In genomic region chr1:36397378-36398230, GRCh38 we compare ENCODE assay signal across 8 cellular contexts. TPM values are rescaled to one million over a fixed set of nuclear protein-coding genes. Genes with fewer than 3 reads are reported as not detected.
A peak's percentile ranks its signal among the peaks of the same experiment; 100 is the strongest.
DNase-seq lines count a peak whose midpoint lies in the region; ATAC-seq and TF ChIP-seq lines count a peak whose summit lies in the region.

LSM10 (minus strand) TSS chr1:36397908; CDS start chr1:36394129, 3,779 bp downstream.

- no peaks in the 10 kb centered on the region for H3K27me3 Mint-ChIP-seq in activated CD4-positive, alpha-beta T cell treated with anti-CD3 and anti-CD28 coated beads, Interleukin-2, amount 10 ng/mL, durations not matched to agents 24 days and 14 days

- DNase-seq in NCI-H69 (lab: John Stamatoyannopoulos, UW), result peak; percentile 92
- DNase-seq in activated CD4-positive, alpha-beta T cell treated with anti-CD3 and anti-CD28 coated beads, Interleukin-2, amount 10 ng/mL, durations not matched to agents 24 days and 14 days, result peak; percentile 97
- DNase-seq in colonic mucosa, result peak; percentile 97
- DNase-seq in left colon, result peak; percentile 93 to 98
- peak; percentile 90 for DNase-seq in stimulated activated CD4-positive, alpha-beta T cell treated with anti-CD3 and anti-CD28 coated beads, Interleukin-1b, Interleukin-23, amount 100 ng/mL, for 48 hours

- peak within 1 kb of the TSS; percentile 98 for H3K27ac Mint-ChIP-seq in activated CD4-positive, alpha-beta T cell treated with anti-CD3 and anti-CD28 coated beads, Interleukin-2, amount 10 ng/mL, durations not matched to agents 24 days and 14 days

- H3K4me1 ChIP-seq in BLaER1 (peaks cover 23% of the 10 kb centered on the region), colonic mucosa (no peaks in the 10 kb centered on the region)

- intact Hi-C loops in activated CD4-positive, alpha-beta T cell treated with anti-CD3 and anti-CD28 coated beads, Interleukin-2, amount 10 ng/mL, durations not matched to agents 24 days and 14 days (cut with micrococcal nuclease), result loop anchor here (1.0 kb wide), 1 partner anchor 11 kb away; no protein-coding TSS in a partner anchor
- intact Hi-C loops in colonic mucosa (cut with DNase I), result no loop called here
- intact Hi-C loops in left colon (cut with DNase I, micrococcal nuclease), result loop anchor here in 1 of 2 donors (10.0 kb wide), 1 partner anchor 1077 kb away; the partner anchor contains the start of gene ZC3H12A

- peaks cover 18% of the 10 kb centered on the region for H3K36me3 ChIP-seq in BLaER1
- peaks cover 10% of the 10 kb centered on the region for H3K36me3 ChIP-seq in colonic mucosa

- H3K9me3 ChIP-seq in BLaER1, result peaks cover 9% of the 10 kb centered on the region
- no peaks in the 10 kb centered on the region for H3K9me3 ChIP-seq in colonic mucosa

- TF ChIP-seq CTCF in colonic mucosa (IDR thresholded peaks at IDR 0.05), result no peak

- H3K4me3 Mint-ChIP-seq in activated CD4-positive, alpha-beta T cell treated with anti-CD3 and anti-CD28 coated beads, Interleukin-2, amount 10 ng/mL, durations not matched to agents 24 days and 14 days, result peak within 1 kb of the TSS; percentile 96

- peak; percentile 94 for ATAC-seq in GM19351 (IDR thresholded peaks at IDR 0.05; ENCODE audit: unreplicated experiment)
- peak; percentile 76 for ATAC-seq in HG03520 (IDR thresholded peaks at IDR 0.05; ENCODE audit: unreplicated experiment)
- peak; percentile 98 for ATAC-seq in left colon

- H3K9me3 Mint-ChIP-seq in activated CD4-positive, alpha-beta T cell treated with anti-CD3 and anti-CD28 coated beads, Interleukin-2, amount 10 ng/mL, durations not matched to agents 24 days and 14 days, result no peaks in the 10 kb centered on the region

- H3K27ac ChIP-seq in BLaER1, result peak within 1 kb of the TSS; percentile 67
- H3K27ac ChIP-seq in colonic mucosa, result peak within 1 kb of the TSS; percentile 82

- no peaks in the 10 kb centered on the region for H3K27me3 ChIP-seq in BLaER1
- no peaks in the 10 kb centered on the region for H3K27me3 ChIP-seq in colonic mucosa

- peak within 1 kb of the TSS; percentile 83 for H3K9ac ChIP-seq in BLaER1
- peak within 1 kb of the TSS; percentile 84 to 86 for H3K9ac ChIP-seq in colonic mucosa (ENCODE audit: low read depth in 2 of 2, low read length in 2 of 2)

- H3K4me3 ChIP-seq in BLaER1 (peak within 1 kb of the TSS; percentile 76), colonic mucosa (peak within 1 kb of the TSS; percentile 83)

- H3K4me2 ChIP-seq in BLaER1, result peak within 1 kb of the TSS; percentile 95

- peaks cover 12% of the 10 kb centered on the region for H3K36me3 Mint-ChIP-seq in activated CD4-positive, alpha-beta T cell treated with anti-CD3 and anti-CD28 coated beads, Interleukin-2, amount 10 ng/mL, durations not matched to agents 24 days and 14 days (ENCODE audit: low read depth)

- peaks cover 19% of the 10 kb centered on the region for H3K4me1 Mint-ChIP-seq in activated CD4-positive, alpha-beta T cell treated with anti-CD3 and anti-CD28 coated beads, Interleukin-2, amount 10 ng/mL, durations not matched to agents 24 days and 14 days

- H4K20me1 ChIP-seq in BLaER1, result no peaks in the 10 kb centered on the region

RNA-seq across cellular contexts. Expression of gene LSM10, which starts in this region (rescaled TPM):
- 58.6 and 61.6 TPM in 2 replicates for total RNA-seq in activated CD4-positive, alpha-beta T cell treated with anti-CD3 and anti-CD28 coated beads, Interleukin-2, amount 10 ng/mL, durations not matched to agents 24 days and 14 days
- total RNA-seq in colonic mucosa (10 to 100 TPM; 22.4 to 30.3 TPM), left colon (10 to 100 TPM; 24.1 to 24.2 TPM)

Comparison
In these comparisons a context has a peak if more than half of its experiments do, and no peak if none do; other contexts are left out.
1. Peak in every context shown above with its lines: DNase-seq, ATAC-seq, H3K4me3 ChIP-seq and H3K27ac ChIP-seq.